In genomic region chr17:68953340-68953997, GRCh38 we compare ENCODE assay signal across 20 cellular contexts. TPM values are rescaled to one million over a fixed set of nuclear protein-coding genes. Genes with fewer than 3 reads are reported as not detected.
A peak's percentile ranks its signal among the peaks of the same experiment; 100 is the strongest.
DNase-seq lines count a peak whose midpoint lies in the region; ATAC-seq and TF ChIP-seq lines count a peak whose summit lies in the region.
"Had no signal": no experiment of that assay in that cellular context is flagged by ENCODE, and none has a peak within 500 bp of the region (broad histone marks: within the 10 kb centered on the region; RNA-seq: fewer than 3 reads in every experiment).

No MANE protein-coding gene starts in this region.

- H2AFZ ChIP-seq in SK-N-SH (ENCODE audit: low read depth), result no peak overlapping the region

- H3K4me2 ChIP-seq in SK-N-SH, result no peak overlapping the region
- H3K4me2 ChIP-seq: BLaER1 treated with 17β-estradiol and CSF1 and Interleukin-3, amounts not matched to agents 10 nM and 100 nM; KMS-11 had no signal

- no peak overlapping the region for H3K9ac ChIP-seq in SK-N-SH
- H3K9ac ChIP-seq: BLaER1 treated with 17β-estradiol and CSF1 and Interleukin-3, amounts not matched to agents 10 nM and 100 nM; KMS-11 had no signal

- H3K27ac ChIP-seq in SK-N-SH (ENCODE audit: low read depth in 2 of 2, low read length in 1 of 2), result no peak overlapping the region
- peak overlapping the region; percentile 71 to 73 for H3K27ac ChIP-seq in right atrium auricular region
- H3K27ac ChIP-seq in sigmoid colon, result peak overlapping the region in 1 of 4 donors; percentile 55
- H3K27ac ChIP-seq in vagina, result peak overlapping the region; percentile 53
- H3K27ac ChIP-seq: 22Rv1; BLaER1 treated with 17β-estradiol and CSF1 and Interleukin-3, amounts not matched to agents 10 nM and 100 nM; colonic mucosa; KMS-11; WERI-Rb-1 had no signal

- no peaks in the 10 kb centered on the region for H4K20me1 ChIP-seq in SK-N-SH (ENCODE audit: insufficient read depth)
- H4K20me1 ChIP-seq: BLaER1 treated with 17β-estradiol and CSF1 and Interleukin-3, amounts not matched to agents 10 nM and 100 nM had no signal

- TF ChIP-seq RAD21 in SK-N-SH (IDR thresholded peaks at IDR 0.05; ENCODE audit: low read length), result no peak

- POLR2A ChIA-PET in SK-N-SH (lab: Yijun Ruan, JAX), result no interaction called here

- no peaks in the 10 kb centered on the region for H3K9me3 ChIP-seq in SK-N-SH
- H3K9me3 ChIP-seq in right atrium auricular region, result no peaks in the 10 kb centered on the region
- no peaks in the 10 kb centered on the region for H3K9me3 ChIP-seq in sigmoid colon
- H3K9me3 ChIP-seq in vagina, result no peaks in the 10 kb centered on the region
- H3K9me3 ChIP-seq: adrenal gland; BLaER1 treated with 17β-estradiol and CSF1 and Interleukin-3, amounts not matched to agents 10 nM and 100 nM; colonic mucosa had no signal

- TF ChIP-seq CTCF in SK-N-SH (IDR thresholded peaks at IDR 0.05) (no peak), right atrium auricular region (IDR thresholded peaks at IDR 0.05) (no peak), sigmoid colon (IDR thresholded peaks at IDR 0.05) (no peak), vagina (IDR thresholded peaks at IDR 0.05) (no peak), natural killer cell (IDR thresholded peaks at IDR 0.05) (no peak)

- TF ChIP-seq POLR2A in sigmoid colon (IDR thresholded peaks at IDR 0.05), result no peak
- no peak for TF ChIP-seq POLR2A in vagina (IDR thresholded peaks at IDR 0.05)

- H3K27ac Mint-ChIP-seq in natural killer cell, result no peak overlapping the region
- H3K27ac Mint-ChIP-seq: activated T-helper 17 cell treated with anti-CD3 and anti-CD28 coated beads, Interleukin-2, amount 50 U/mL, for 72 hours; progenitor cell of endocrine pancreas had no signal

- no peaks in the 10 kb centered on the region for H3K36me3 Mint-ChIP-seq in natural killer cell

- CTCF ChIA-PET in SK-N-SH (lab: Yijun Ruan, JAX), result interaction anchor here (0.6 to 0.9 kb wide), 2 partner anchors 12 to 682 kb away, joined by 3 read pairs; no protein-coding TSS in a partner anchor

- no peaks in the 10 kb centered on the region for H3K79me2 ChIP-seq in SK-N-SH (ENCODE audit: insufficient read depth)

- intact Hi-C loops in sigmoid colon (cut with DNase I), result no loop called here
- intact Hi-C loops in vagina (cut with DNase I), result no loop called here
- intact Hi-C loops in natural killer cell (cut with micrococcal nuclease), result no loop called here

- 32% methylated on average over 4 of the region's 4 CpGs for WGBS in SK-N-SH (ENCODE audit: low lambda C conversion rate)
- 86 to 87% methylated on average over 4 of the region's 4 CpGs for WGBS in sigmoid colon, 2 donors

- H3K36me3 ChIP-seq in SK-N-SH (replicated peaks in 1 of 2; ENCODE audit: control insufficient read depth in 1 of 2, insufficient read depth in 2 of 2, low read length in 1 of 2), result no peaks in the 10 kb centered on the region
- no peaks in the 10 kb centered on the region for H3K36me3 ChIP-seq in right atrium auricular region
- no peaks in the 10 kb centered on the region for H3K36me3 ChIP-seq in sigmoid colon
- H3K36me3 ChIP-seq in vagina, result no peaks in the 10 kb centered on the region
- H3K36me3 ChIP-seq: adrenal gland; BLaER1 treated with 17β-estradiol and CSF1 and Interleukin-3, amounts not matched to agents 10 nM and 100 nM; colonic mucosa; WERI-Rb-1 had no signal

- H3K9me3 Mint-ChIP-seq in natural killer cell, result no peaks in the 10 kb centered on the region
- H3K9me3 Mint-ChIP-seq: activated T-helper 17 cell treated with anti-CD3 and anti-CD28 coated beads, Interleukin-2, amount 50 U/mL, for 72 hours had no signal

- H3K4me1 ChIP-seq in SK-N-SH (ENCODE audit: control insufficient read depth in 1 of 2, insufficient read depth in 2 of 2, low read depth in 1 of 2, low read length in 1 of 2), result no peaks in the 10 kb centered on the region
- H3K4me1 ChIP-seq in right atrium auricular region, result peaks cover 0 to 3% of the 10 kb centered on the region in 2 donors
- no peaks in the 10 kb centered on the region for H3K4me1 ChIP-seq in sigmoid colon
- no peaks in the 10 kb centered on the region for H3K4me1 ChIP-seq in vagina
- H3K4me1 ChIP-seq: BLaER1 treated with 17β-estradiol and CSF1 and Interleukin-3, amounts not matched to agents 10 nM and 100 nM; colonic mucosa had no signal

- no peak for TF ChIP-seq EP300 in SK-N-SH (IDR thresholded peaks at IDR 0.05; ENCODE audit: borderline replicate concordance in 1 of 2, low read depth in 1 of 2, low read length in 1 of 2)
- no peak for TF ChIP-seq EP300 in sigmoid colon (IDR thresholded peaks at IDR 0.05)

- H3K4me1 Mint-ChIP-seq in natural killer cell, result no peaks in the 10 kb centered on the region
- H3K4me1 Mint-ChIP-seq: activated T-helper 17 cell treated with anti-CD3 and anti-CD28 coated beads, Interleukin-2, amount 50 U/mL, for 72 hours had no signal

- DNase-seq in SK-N-SH (no peak), right atrium auricular region (ENCODE audit: low spot score) (no peak), sigmoid colon (no peak), vagina (ENCODE audit: extremely low spot score in 2 of 2) (no peak), natural killer cell (no peak), GM03348 (ENCODE audit: low spot score) (no peak)
- DNase-seq: activated CD8-positive, alpha-beta memory T cell treated with anti-CD3 and anti-CD28 coated beads for 24 hours; adrenal gland; colonic mucosa; left colon; T-helper 1 cell; WERI-Rb-1 had no signal

- no peaks in the 10 kb centered on the region for H3K9me2 ChIP-seq in SK-N-SH

- no peak overlapping the region for H3K4me3 Mint-ChIP-seq in natural killer cell
- H3K4me3 Mint-ChIP-seq: activated T-helper 17 cell treated with anti-CD3 and anti-CD28 coated beads, Interleukin-2, amount 50 U/mL, for 72 hours had no signal

- no peak overlapping the region for H3K4me3 ChIP-seq in SK-N-SH (ENCODE audit: low read depth in 2 of 2, low read length in 1 of 2)
- peak overlapping the region; percentile 42 to 48 for H3K4me3 ChIP-seq in right atrium auricular region
- peak overlapping the region; percentile 5 to 36 (median 20) for H3K4me3 ChIP-seq in sigmoid colon
- H3K4me3 ChIP-seq in vagina, result peak overlapping the region; percentile 12 to 41
- H3K4me3 ChIP-seq: BLaER1 treated with 17β-estradiol and CSF1 and Interleukin-3, amounts not matched to agents 10 nM and 100 nM; colonic mucosa had no signal

- peak; percentile 18; the same call in 1 of the 3 replicates for ATAC-seq in SK-N-SH treated with all-trans-retinoic acid at 6 μM for 48 hours
- ATAC-seq in natural killer cell, result no peak
- no peak for ATAC-seq in GM21526 (IDR thresholded peaks at IDR 0.05; ENCODE audit: low FRiP score, unreplicated experiment)
- ATAC-seq: activated T-helper 17 cell treated with anti-CD3 and anti-CD28 coated beads, Interleukin-2, amount 50 U/mL, for 72 hours; left colon had no signal

- peaks cover 9 to 26% of the 10 kb centered on the region in 2 donors for H3K27me3 Mint-ChIP-seq in natural killer cell (ENCODE audit: low read depth in 2 of 2)
- H3K27me3 Mint-ChIP-seq: progenitor cell of endocrine pancreas had no signal

- H3K27me3 ChIP-seq in SK-N-SH (ENCODE audit: insufficient read depth) (no peaks in the 10 kb centered on the region; the same call in 1 of the 2 replicates), right atrium auricular region (no peaks in the 10 kb centered on the region), sigmoid colon (no peaks in the 10 kb centered on the region), vagina (no peaks in the 10 kb centered on the region)
- H3K27me3 ChIP-seq: adrenal gland; BLaER1 treated with 17β-estradiol and CSF1 and Interleukin-3, amounts not matched to agents 10 nM and 100 nM; colonic mucosa had no signal

- H3F3A ChIP-seq in SK-N-SH (replicated peaks; ENCODE audit: insufficient read depth), result no peaks in the 10 kb centered on the region

TF ChIP-seq in SK-N-SH treated with all-trans-retinoic acid at 6 μM for 48 hours, 23 proteins besides CTCF, POLR2A, EP300 and RAD21 (continues in another document):
- TF ChIP-seq ZFP30 (CRISPR knock-in tag; IDR thresholded peaks at IDR 0.05) (no peak), ZC3H10 (CRISPR knock-in tag; IDR thresholded peaks at IDR 0.05) (no peak), TCF4 (CRISPR knock-in tag; IDR thresholded peaks at IDR 0.05; ENCODE audit: borderline replicate concordance) (no peak), CSDC2 (CRISPR knock-in tag; IDR thresholded peaks at IDR 0.05) (no peak)

TF ChIP-seq in SK-N-SH, 30 proteins besides CTCF, POLR2A, EP300 and RAD21 (continues in another document):
- TF ChIP-seq JUND (IDR thresholded peaks at IDR 0.05), result no peak
- no peak for TF ChIP-seq MAX (IDR thresholded peaks at IDR 0.05; ENCODE audit: low read depth)
- TF ChIP-seq NFIC (IDR thresholded peaks at IDR 0.05; ENCODE audit: borderline replicate concordance), result no peak
- TF ChIP-seq MXI1 (IDR thresholded peaks at IDR 0.05; ENCODE audit: low read depth, low read length), result no peak
- TF ChIP-seq GABPA (IDR thresholded peaks at IDR 0.05; ENCODE audit: low read depth), result no peak
- TF ChIP-seq USF2 (IDR thresholded peaks at IDR 0.05; ENCODE audit: borderline replicate concordance, low read depth, low read length), result no peak
- TF ChIP-seq PBX3 (IDR thresholded peaks at IDR 0.05), result no peak
- no peak for TF ChIP-seq NRF1 (IDR thresholded peaks at IDR 0.05; ENCODE audit: low read depth, low read length)

RNA-seq across cellular contexts. Expression of gene ABCA8, which starts 1.7 kb away (rescaled TPM):
- 2.3 TPM in 2 replicates for polyA plus RNA-seq in SK-N-SH (2012; rRNA removed)
- 1.7 and 2.3 TPM in 2 replicates for polyA plus RNA-seq in SK-N-SH (2012; cell fraction: cytosol; rRNA removed)
- polyA plus RNA-seq in SK-N-SH (2012; cell fraction: nucleus; rRNA removed), result 4.7 and 4.9 TPM in 2 replicates
- total RNA-seq in right atrium auricular region, result 10 to 100 TPM; 59.1 to 65.9 TPM
- 10 to 100 TPM; 20.0 to 71.5 (median 51.8) TPM for total RNA-seq in sigmoid colon
- 1 to 10 TPM; 2.8 to 7.0 (median 3.0) TPM for polyA plus RNA-seq in sigmoid colon
- total RNA-seq in vagina, result 75.9 TPM
- not detected for total RNA-seq in natural killer cell
- total RNA-seq: activated T-helper 17 cell treated with anti-CD3 and anti-CD28 coated beads, Interleukin-2, amount 50 U/mL, for 72 hours; H1 had no signal
- polyA plus RNA-seq: H1 had no signal

Comparison
In these comparisons a context has a peak if more than half of its experiments do, and no peak if none do; other contexts are left out.
1. H3K27ac ChIP-seq: peak in right atrium auricular region (2 of 2) and vagina (single experiment); none in SK-N-SH (0 of 2).
2. H3K4me3 ChIP-seq: peak in right atrium auricular region (2 of 2), sigmoid colon (4 of 4) and vagina (2 of 2); none in SK-N-SH (0 of 2).
3. RNA of gene ABCA8, which starts 1.7 kb away (total RNA-seq): 75.9 TPM in vagina (single experiment), 20.0 to 71.5 TPM in sigmoid colon and 59.1 to 65.9 TPM in right atrium auricular region; not detected in natural killer cell; every median in the first group is over 10 times any median in the second.